1 cellular context compared by ENCODE assay signal in the genomic region with DNA sequence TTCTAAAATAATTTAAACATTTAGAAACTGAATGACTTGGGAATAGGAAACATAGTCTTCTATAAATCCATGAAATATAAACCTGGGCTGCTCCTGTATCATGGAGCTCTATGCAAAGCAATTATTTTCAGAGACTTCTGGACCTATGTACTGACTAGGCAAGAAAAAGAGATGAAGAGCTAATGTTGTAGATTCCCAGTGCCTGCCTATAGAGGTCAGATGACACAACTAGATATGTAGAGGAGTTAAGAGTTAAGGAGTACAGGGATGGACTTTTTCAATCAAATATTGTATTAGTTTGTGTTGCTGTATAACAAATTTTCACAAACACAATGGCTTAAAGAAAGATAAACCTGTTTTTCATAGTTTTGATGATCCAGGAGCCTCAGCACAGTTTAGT.
TF ChIP-seq lines count a peak whose summit lies in the region.

No MANE protein-coding gene starts in this region.

TF ChIP-seq in WTC11, 78 proteins besides CTCF, POLR2A, EP300 and RAD21 (continued from another document):
- TF ChIP-seq, protein P1, sequence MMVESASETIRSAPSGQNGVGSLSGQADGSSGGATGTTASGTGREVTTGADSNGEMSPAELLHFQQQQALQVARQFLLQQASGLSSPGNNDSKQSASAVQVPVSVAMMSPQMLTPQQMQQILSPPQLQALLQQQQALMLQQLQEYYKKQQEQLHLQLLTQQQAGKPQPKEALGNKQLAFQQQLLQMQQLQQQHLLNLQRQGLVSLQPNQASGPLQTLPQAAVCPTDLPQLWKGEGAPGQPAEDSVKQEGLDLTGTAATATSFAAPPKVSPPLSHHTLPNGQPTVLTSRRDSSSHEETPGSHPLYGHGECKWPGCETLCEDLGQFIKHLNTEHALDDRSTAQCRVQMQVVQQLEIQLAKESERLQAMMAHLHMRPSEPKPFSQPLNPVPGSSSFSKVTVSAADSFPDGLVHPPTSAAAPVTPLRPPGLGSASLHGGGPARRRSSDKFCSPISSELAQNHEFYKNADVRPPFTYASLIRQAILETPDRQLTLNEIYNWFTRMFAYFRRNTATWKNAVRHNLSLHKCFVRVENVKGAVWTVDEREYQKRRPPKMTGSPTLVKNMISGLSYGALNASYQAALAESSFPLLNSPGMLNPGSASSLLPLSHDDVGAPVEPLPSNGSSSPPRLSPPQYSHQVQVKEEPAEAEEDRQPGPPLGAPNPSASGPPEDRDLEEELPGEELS (CRISPR knock-in tag; IDR thresholded peaks at IDR 0.05) = no peak
- TF ChIP-seq FOXJ3 (CRISPR knock-in tag; IDR thresholded peaks at IDR 0.05; ENCODE audit: borderline replicate concordance) = no peak
- TF ChIP-seq, protein P2, sequence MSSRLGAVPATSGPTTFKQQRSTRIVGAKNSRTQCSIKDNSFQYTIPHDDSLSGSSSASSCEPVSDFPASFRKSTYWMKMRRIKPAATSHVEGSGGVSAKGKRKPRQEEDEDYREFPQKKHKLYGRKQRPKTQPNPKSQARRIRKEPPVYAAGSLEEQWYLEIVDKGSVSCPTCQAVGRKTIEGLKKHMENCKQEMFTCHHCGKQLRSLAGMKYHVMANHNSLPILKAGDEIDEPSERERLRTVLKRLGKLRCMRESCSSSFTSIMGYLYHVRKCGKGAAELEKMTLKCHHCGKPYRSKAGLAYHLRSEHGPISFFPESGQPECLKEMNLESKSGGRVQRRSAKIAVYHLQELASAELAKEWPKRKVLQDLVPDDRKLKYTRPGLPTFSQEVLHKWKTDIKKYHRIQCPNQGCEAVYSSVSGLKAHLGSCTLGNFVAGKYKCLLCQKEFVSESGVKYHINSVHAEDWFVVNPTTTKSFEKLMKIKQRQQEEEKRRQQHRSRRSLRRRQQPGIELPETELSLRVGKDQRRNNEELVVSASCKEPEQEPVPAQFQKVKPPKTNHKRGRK (CRISPR knock-in tag; IDR thresholded peaks at IDR 0.05; ENCODE audit: borderline replicate concordance) = no peak
- no peak for TF ChIP-seq RELA (CRISPR knock-in tag; IDR thresholded peaks at IDR 0.05; ENCODE audit: borderline replicate concordance)
- no peak for TF ChIP-seq CREM (CRISPR knock-in tag; IDR thresholded peaks at IDR 0.05)
- TF ChIP-seq, protein P3, sequence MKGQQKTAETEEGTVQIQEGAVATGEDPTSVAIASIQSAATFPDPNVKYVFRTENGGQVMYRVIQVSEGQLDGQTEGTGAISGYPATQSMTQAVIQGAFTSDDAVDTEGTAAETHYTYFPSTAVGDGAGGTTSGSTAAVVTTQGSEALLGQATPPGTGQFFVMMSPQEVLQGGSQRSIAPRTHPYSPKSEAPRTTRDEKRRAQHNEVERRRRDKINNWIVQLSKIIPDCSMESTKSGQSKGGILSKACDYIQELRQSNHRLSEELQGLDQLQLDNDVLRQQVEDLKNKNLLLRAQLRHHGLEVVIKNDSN (CRISPR knock-in tag; IDR thresholded peaks at IDR 0.05) = no peak
- no peak for TF ChIP-seq JUN (CRISPR knock-in tag; IDR thresholded peaks at IDR 0.05)
- no peak for TF ChIP-seq ETV6 (CRISPR knock-in tag; IDR thresholded peaks at IDR 0.05)
- no peak for TF ChIP-seq ZNF121 (CRISPR knock-in tag; IDR thresholded peaks at IDR 0.05)
- TF ChIP-seq HMGA2 (CRISPR knock-in tag; IDR thresholded peaks at IDR 0.05) = no peak
- no peak for TF ChIP-seq OVOL2 (CRISPR knock-in tag; IDR thresholded peaks at IDR 0.05; ENCODE audit: borderline replicate concordance)
